8 cellular contexts compared by ENCODE assay signal in the genomic region with DNA sequence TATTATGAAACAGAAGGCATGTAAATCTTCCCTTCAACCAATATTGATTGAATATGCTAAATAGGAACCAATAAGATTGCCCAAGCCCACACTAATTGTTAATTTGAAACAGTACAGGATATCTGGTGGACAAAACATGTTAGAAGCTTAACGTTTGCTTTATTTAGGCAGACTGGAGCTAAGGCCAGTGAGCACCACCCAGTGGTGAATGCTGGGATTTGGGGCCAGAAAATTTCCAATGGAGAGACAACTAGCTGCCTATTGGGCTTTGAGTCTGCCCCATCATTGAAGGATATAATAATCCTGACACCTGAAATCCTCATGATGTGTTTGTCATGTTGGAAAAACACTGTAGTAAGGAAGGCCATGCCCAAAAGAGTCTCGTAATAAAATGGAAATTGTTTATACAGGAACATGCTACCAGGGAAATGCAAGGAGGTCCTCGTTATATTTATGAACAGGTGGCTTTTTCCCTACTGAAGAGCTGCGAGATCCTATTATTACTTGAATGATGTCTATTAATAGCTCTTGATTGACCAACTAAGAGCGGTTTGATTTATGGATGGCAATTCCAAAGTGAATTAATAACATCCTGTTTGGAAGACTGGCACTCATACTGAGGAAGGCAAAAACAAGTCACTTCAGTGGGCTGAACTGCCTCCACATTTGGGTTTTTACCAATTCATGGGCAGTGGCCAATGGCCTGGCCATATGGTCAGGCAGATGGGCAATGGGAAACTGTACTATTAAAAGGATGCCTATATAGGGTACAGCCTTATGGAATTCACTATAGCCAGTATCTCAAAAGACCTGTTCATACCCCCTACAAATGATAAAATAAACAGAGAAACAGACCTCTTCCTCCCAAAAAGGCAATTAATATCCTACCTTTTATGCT. TPM values are rescaled to one million over a fixed set of nuclear protein-coding genes. Genes with fewer than 3 reads are reported as not detected.
DNase-seq lines count a peak whose midpoint lies in the region; ATAC-seq, FAIRE-seq and TF ChIP-seq lines count a peak whose summit lies in the region.

No MANE protein-coding gene starts in this region.

- no peaks in the 10 kb centered on the region for H3K36me3 Mint-ChIP-seq in HFFc6 (ENCODE audit: low read depth)

- no peaks in the 10 kb centered on the region; the same call in 1 of the 2 replicates for H3K27me3 Mint-ChIP-seq in HFFc6 (ENCODE audit: insufficient read depth)

- H3K27me3 ChIP-seq in bronchial epithelial cell (ENCODE audit: control insufficient read depth, insufficient read depth, low read length): no peaks in the 10 kb centered on the region

- H3K36me3 ChIP-seq in bronchial epithelial cell (ENCODE audit: control insufficient read depth, insufficient read depth, low read length): no peaks in the 10 kb centered on the region

- H3K4me3 ChIP-seq in bronchial epithelial cell (ENCODE audit: low read depth, low read length): no peak overlapping the region

- no peak for ATAC-seq in GM21390 (IDR thresholded peaks at IDR 0.05; ENCODE audit: unreplicated experiment)
- no peak for ATAC-seq in HG02970 (IDR thresholded peaks at IDR 0.05; ENCODE audit: low FRiP score, unreplicated experiment)

- FAIRE-seq in bronchial epithelial cell (lab: Jason Lieb, UNC): no peak

- peaks cover 7% of the 10 kb centered on the region for H3K9me3 Mint-ChIP-seq in HFFc6

- peak; percentile 67 for DNase-seq in D341Med (ENCODE audit: low spot score)
- peak; percentile 4 for DNase-seq in HFFc6
- DNase-seq in SKM-1 (lab: John Stamatoyannopoulos, UW; ENCODE audit: unreplicated experiment): peak; percentile 4
- DNase-seq in bronchial epithelial cell (ENCODE audit: low read depth): peak; percentile 17
- DNase-seq in midbrain (lab: John Stamatoyannopoulos, UW): peak; percentile 36
- DNase-seq in stimulated activated naive CD4-positive, alpha-beta T cell treated with Interleukin-2 at 50 U/mL for 16 hours (lab: John Stamatoyannopoulos, UW): no peak

- no peak overlapping the region for H3K27ac Mint-ChIP-seq in HFFc6

- H3K4me3 Mint-ChIP-seq in HFFc6: no peak overlapping the region

- TF ChIP-seq CTCF in HFFc6 (IDR thresholded peaks at IDR 0.05) (peak; percentile 67), bronchial epithelial cell (IDR thresholded peaks at IDR 0.05; ENCODE audit: insufficient read depth, low read length, severe bottlenecking) (peak; percentile 59)

- H3K4me1 Mint-ChIP-seq in HFFc6 (ENCODE audit: low read depth): no peaks in the 10 kb centered on the region

RNA-seq across cellular contexts. Expression of gene SIGLECL1, which starts 8.7 kb away (rescaled TPM):
- not detected for total RNA-seq in HFFc6 (2021; fragmentation: NEBNext Ultra II Directional; extraction: Animal tissue kit (Norgen Biotek cat#: 25700))
- total RNA-seq in bronchial epithelial cell: not detected in 2 replicates

RNA-seq across cellular contexts. Expression of gene CD33, which starts 34.7 kb away (rescaled TPM):
- total RNA-seq in HFFc6 (2021; fragmentation: NEBNext Ultra II Directional; extraction: Animal tissue kit (Norgen Biotek cat#: 25700)): not detected
- not detected in 2 replicates for total RNA-seq in bronchial epithelial cell

RNA-seq across cellular contexts. Expression of gene IGLON5, which starts 51.8 kb away (rescaled TPM):
- not detected for total RNA-seq in HFFc6 (2021; fragmentation: NEBNext Ultra II Directional; extraction: Animal tissue kit (Norgen Biotek cat#: 25700))
- not detected in 2 replicates for total RNA-seq in bronchial epithelial cell
